7 cellular contexts compared by ENCODE assay signal in genomic region chr6:75296811-75297779, GRCh38. TPM values are rescaled to one million over a fixed set of nuclear protein-coding genes. Genes with fewer than 3 reads are reported as not detected.
A peak's percentile ranks its signal among the peaks of the same experiment; 100 is the strongest.
DNase-seq lines count a peak whose midpoint lies in the region; TF ChIP-seq lines count a peak whose summit lies in the region.

No MANE protein-coding gene starts in this region.

- H3K9ac ChIP-seq in SU-DHL-6 (ENCODE audit: low read length) = no peak overlapping the region

- no peak overlapping the region for H3K27ac ChIP-seq in SU-DHL-6 (ENCODE audit: low read depth, low read length)

- H3K4me2 ChIP-seq in SU-DHL-6 (ENCODE audit: low read depth, low read length, poor library complexity, severe bottlenecking) = no peak overlapping the region

- peaks cover 10% of the 10 kb centered on the region; the same call in 1 of the 2 replicates for H3F3A ChIP-seq in SU-DHL-6 (ENCODE audit: insufficient read depth)

- no peaks in the 10 kb centered on the region for H3K27me3 ChIP-seq in SU-DHL-6 (ENCODE audit: low read length)

- no peaks in the 10 kb centered on the region for H3K9me3 ChIP-seq in SU-DHL-6 (ENCODE audit: insufficient read depth, low read length)

- H3K36me3 ChIP-seq in SU-DHL-6 (ENCODE audit: low read length) = no peaks in the 10 kb centered on the region

- no peaks in the 10 kb centered on the region for H4K20me1 ChIP-seq in SU-DHL-6 (ENCODE audit: low read depth, low read length)

- H3K4me3 ChIP-seq in GM12865 (ENCODE audit: low read depth, low read length) = no peak overlapping the region
- no peak overlapping the region for H3K4me3 ChIP-seq in SU-DHL-6 (ENCODE audit: insufficient read depth, low read length, poor library complexity, severe bottlenecking)
- H3K4me3 ChIP-seq in fibroblast of villous mesenchyme (ENCODE audit: low read depth, low read length) = no peak overlapping the region

- TF ChIP-seq CTCF in GM12865 (IDR thresholded peaks at IDR 0.05; ENCODE audit: insufficient read depth, low read depth, low read length, missing control alignments) = peak; percentile 53
- TF ChIP-seq CTCF in SU-DHL-6 (IDR thresholded peaks at IDR 0.05; ENCODE audit: insufficient read depth, low read length, poor library complexity, severe bottlenecking) = peak; percentile 58
- TF ChIP-seq CTCF in fibroblast of villous mesenchyme (IDR thresholded peaks at IDR 0.05; ENCODE audit: insufficient read depth, low read depth, low read length) = peak; percentile 69

- DNase-seq in GM12865 (ENCODE audit: low read depth) = peak; percentile 77
- peak; percentile 46 for DNase-seq in HCEC 1CT
- peak; percentile 27 for DNase-seq in NCI-H1092 (lab: John Stamatoyannopoulos, UW)
- DNase-seq in fibroblast of villous mesenchyme (ENCODE audit: low read depth) = peak; percentile 75
- DNase-seq in pons (ENCODE audit: low spot score) = peak; percentile 90
- no peak for DNase-seq in NK-92 treated with Interleukin-12 subunit alpha and Interleukin-12 subunit beta, amount 100 ng/mL, for 24 hours (lab: John Stamatoyannopoulos, UW)

- no peaks in the 10 kb centered on the region for H3K79me2 ChIP-seq in SU-DHL-6 (ENCODE audit: insufficient read depth, low read length)

- no peak overlapping the region for H2AFZ ChIP-seq in SU-DHL-6 (ENCODE audit: low read depth, low read length, severe bottlenecking)

- no peaks in the 10 kb centered on the region for H3K9me2 ChIP-seq in SU-DHL-6 (replicated peaks; ENCODE audit: insufficient read depth, low read length)

RNA-seq across cellular contexts. Expression of gene TMEM30A, which starts 12.5 kb away (rescaled TPM):
- total RNA-seq in fibroblast of villous mesenchyme = 156 and 236 TPM in 2 replicates

RNA-seq across cellular contexts. Expression of gene COX7A2, which starts 53.5 kb away (rescaled TPM):
- total RNA-seq in fibroblast of villous mesenchyme = 114 and 120 TPM in 2 replicates
